Comparison of ENCODE assay signal across 1 cellular context in the genomic region with DNA sequence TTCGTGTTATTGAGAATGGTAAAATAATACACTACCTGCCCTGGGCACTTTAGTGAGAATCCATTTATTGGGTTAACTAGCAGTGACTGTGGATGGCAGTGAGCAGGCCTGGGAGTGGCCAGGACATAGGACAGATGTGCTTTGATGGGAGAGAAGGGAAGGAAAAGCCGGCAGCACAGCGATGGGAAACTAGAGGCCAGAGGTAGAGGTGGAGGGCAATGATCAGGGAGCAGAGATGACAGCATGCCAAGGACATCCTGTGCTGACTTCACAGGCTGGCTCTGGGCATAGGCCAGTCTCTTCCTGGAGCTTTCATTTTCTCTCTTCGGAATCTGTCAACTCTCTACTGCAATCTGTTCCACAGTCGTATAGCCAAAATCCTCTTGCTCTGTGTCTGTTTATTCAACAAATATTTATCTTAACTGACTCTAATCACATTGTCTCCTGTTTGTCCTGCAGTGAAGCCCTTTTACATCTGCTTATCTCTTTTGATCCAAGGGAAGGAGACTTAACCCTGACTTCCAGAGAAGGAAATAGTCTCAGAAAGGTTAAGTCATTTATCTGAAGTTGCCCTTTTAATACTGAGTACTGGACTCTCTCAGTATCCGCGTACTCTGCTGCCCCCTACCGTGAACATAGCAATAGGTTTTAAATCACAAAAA.
A peak's percentile ranks its signal among the peaks of the same experiment; 100 is the strongest.
TF ChIP-seq lines count a peak whose summit lies in the region.

No MANE protein-coding gene starts in this region.

TF ChIP-seq in HepG2, 621 proteins besides CTCF, POLR2A, EP300 and RAD21 (continued from another document):
- TF ChIP-seq FOXO4 (CRISPR knock-in tag; conservative IDR thresholded peaks at IDR 0.05): no peak
- TF ChIP-seq ZNF720 (CRISPR knock-in tag; IDR thresholded peaks at IDR 0.05): no peak
- 0 out of 2 replicates have a peak, but pooled peaks have one; percentile 24 for TF ChIP-seq HNF4G (IDR thresholded peaks at IDR 0.05; ENCODE audit: borderline replicate concordance, low read depth, low read length)
- no peak for TF ChIP-seq HNF4G (CRISPR knock-in tag; IDR thresholded peaks at IDR 0.05; ENCODE audit: borderline replicate concordance, low read depth)
- TF ChIP-seq SNAI1 (CRISPR knock-in tag; IDR thresholded peaks at IDR 0.05; ENCODE audit: borderline replicate concordance): no peak
- no peak for TF ChIP-seq ZNF761 (CRISPR knock-in tag; conservative IDR thresholded peaks at IDR 0.05)
- TF ChIP-seq, protein P1, sequence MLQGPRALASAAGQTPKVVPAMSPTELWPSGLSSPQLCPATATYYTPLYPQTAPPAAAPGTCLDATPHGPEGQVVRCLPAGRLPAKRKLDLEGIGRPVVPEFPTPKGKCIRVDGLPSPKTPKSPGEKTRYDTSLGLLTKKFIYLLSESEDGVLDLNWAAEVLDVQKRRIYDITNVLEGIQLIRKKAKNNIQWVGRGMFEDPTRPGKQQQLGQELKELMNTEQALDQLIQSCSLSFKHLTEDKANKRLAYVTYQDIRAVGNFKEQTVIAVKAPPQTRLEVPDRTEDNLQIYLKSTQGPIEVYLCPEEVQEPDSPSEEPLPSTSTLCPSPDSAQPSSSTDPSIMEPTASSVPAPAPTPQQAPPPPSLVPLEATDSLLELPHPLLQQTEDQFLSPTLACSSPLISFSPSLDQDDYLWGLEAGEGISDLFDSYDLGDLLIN (CRISPR knock-in tag; IDR thresholded peaks at IDR 0.05; ENCODE audit: borderline replicate concordance): no peak
- no peak for TF ChIP-seq ZSCAN25 (CRISPR knock-in tag; IDR thresholded peaks at IDR 0.05)
- no peak for TF ChIP-seq CREBL2 (CRISPR knock-in tag; IDR thresholded peaks at IDR 0.05; ENCODE audit: borderline replicate concordance)
- TF ChIP-seq ZNF484 (CRISPR knock-in tag; IDR thresholded peaks at IDR 0.05; ENCODE audit: borderline replicate concordance, low read depth): no peak
- peak; percentile 43; the same call in 1 of the 2 replicates for TF ChIP-seq KDM5B (CRISPR knock-in tag; IDR thresholded peaks at IDR 0.05; ENCODE audit: borderline replicate concordance)
- TF ChIP-seq MAFK (conservative IDR thresholded peaks at IDR 0.05 in 1 of 2, IDR thresholded peaks at IDR 0.05 in 1 of 2; ENCODE audit: low read length in 2 of 2): no peak
- TF ChIP-seq HOXA5 (CRISPR knock-in tag; IDR thresholded peaks at IDR 0.05): no peak; the same call in 1 of the 2 replicates
- TF ChIP-seq ZNF737 (CRISPR knock-in tag; IDR thresholded peaks at IDR 0.05; ENCODE audit: borderline replicate concordance): no peak
- no peak for TF ChIP-seq ZNF33B (CRISPR knock-in tag; IDR thresholded peaks at IDR 0.05)
- no peak for TF ChIP-seq ZNF550 (CRISPR knock-in tag; IDR thresholded peaks at IDR 0.05; ENCODE audit: borderline replicate concordance)
- TF ChIP-seq ARID2 (CRISPR knock-in tag; IDR thresholded peaks at IDR 0.05; ENCODE audit: borderline replicate concordance): 0 out of 2 replicates have a peak, but pooled peaks have one; percentile 51
- TF ChIP-seq SOX5 (CRISPR knock-in tag; IDR thresholded peaks at IDR 0.05; ENCODE audit: borderline replicate concordance): peak; percentile 71; the same call in 1 of the 2 replicates
- no peak for TF ChIP-seq FOXO1 (CRISPR knock-in tag; IDR thresholded peaks at IDR 0.05)
- no peak for TF ChIP-seq CBX1 (IDR thresholded peaks at IDR 0.05; ENCODE audit: low read depth)
- no peak for TF ChIP-seq POLR2AphosphoS5 (IDR thresholded peaks at IDR 0.05; ENCODE audit: low read depth, low read length)
- TF ChIP-seq SNAPC2 (CRISPR knock-in tag; IDR thresholded peaks at IDR 0.05): peak; percentile 69; the same call in 1 of the 2 replicates
- 0 out of 2 replicates have a peak, but pooled peaks have one; percentile 74 for TF ChIP-seq REPIN1 (CRISPR knock-in tag; IDR thresholded peaks at IDR 0.05; ENCODE audit: borderline replicate concordance, low read depth)
- no peak for TF ChIP-seq ZIK1 (CRISPR knock-in tag; IDR thresholded peaks at IDR 0.05; ENCODE audit: borderline replicate concordance, low read depth)
- TF ChIP-seq, protein P2, sequence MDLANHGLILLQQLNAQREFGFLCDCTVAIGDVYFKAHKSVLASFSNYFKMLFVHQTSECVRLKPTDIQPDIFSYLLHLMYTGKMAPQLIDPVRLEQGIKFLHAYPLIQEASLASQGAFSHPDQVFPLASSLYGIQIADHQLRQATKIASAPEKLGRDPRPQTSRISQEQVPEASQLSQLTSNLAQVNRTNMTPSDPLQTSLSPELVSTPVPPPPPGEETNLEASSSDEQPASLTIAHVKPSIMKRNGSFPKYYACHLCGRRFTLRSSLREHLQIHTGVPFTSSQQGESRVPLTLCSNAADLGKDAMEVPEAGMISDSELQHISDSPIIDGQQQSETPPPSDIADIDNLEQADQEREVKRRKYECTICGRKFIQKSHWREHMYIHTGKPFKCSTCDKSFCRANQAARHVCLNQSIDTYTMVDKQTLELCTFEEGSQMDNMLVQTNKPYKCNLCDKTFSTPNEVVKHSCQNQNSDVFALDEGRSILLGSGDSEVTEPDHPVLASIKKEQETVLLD (CRISPR knock-in tag; IDR thresholded peaks at IDR 0.05; ENCODE audit: low read depth): no peak
- 0 out of 2 replicates have a peak, but pooled peaks have one; percentile 19 for TF ChIP-seq ZNF644 (CRISPR knock-in tag; IDR thresholded peaks at IDR 0.05; ENCODE audit: low read depth)
- no peak for TF ChIP-seq U2AF2 (IDR thresholded peaks at IDR 0.05; ENCODE audit: low read depth, low read length)
- TF ChIP-seq SETDB1 (CRISPR knock-in tag; IDR thresholded peaks at IDR 0.05; ENCODE audit: borderline replicate concordance): no peak
- TF ChIP-seq HMGA1 (CRISPR knock-in tag; conservative IDR thresholded peaks at IDR 0.05): no peak
- TF ChIP-seq ZMYM2 (CRISPR knock-in tag; IDR thresholded peaks at IDR 0.05): no peak
- TF ChIP-seq AHR (CRISPR knock-in tag; IDR thresholded peaks at IDR 0.05): no peak
- 0 out of 2 replicates have a peak, but pooled peaks have one; percentile 16 for TF ChIP-seq ZNF44 (CRISPR knock-in tag; IDR thresholded peaks at IDR 0.05)
- TF ChIP-seq HNF1B (CRISPR knock-in tag; IDR thresholded peaks at IDR 0.05): peak; percentile 60
- TF ChIP-seq ZBTB34 (CRISPR knock-in tag; IDR thresholded peaks at IDR 0.05): no peak
- peak; percentile 98 for TF ChIP-seq ZNF230 (CRISPR knock-in tag; IDR thresholded peaks at IDR 0.05)
- TF ChIP-seq CENPT (CRISPR knock-in tag; IDR thresholded peaks at IDR 0.05; ENCODE audit: low read depth): no peak
- no peak for TF ChIP-seq TEAD2 (CRISPR knock-in tag; IDR thresholded peaks at IDR 0.05)
- TF ChIP-seq ISX (CRISPR knock-in tag; conservative IDR thresholded peaks at IDR 0.05): no peak
- TF ChIP-seq, protein P3, sequence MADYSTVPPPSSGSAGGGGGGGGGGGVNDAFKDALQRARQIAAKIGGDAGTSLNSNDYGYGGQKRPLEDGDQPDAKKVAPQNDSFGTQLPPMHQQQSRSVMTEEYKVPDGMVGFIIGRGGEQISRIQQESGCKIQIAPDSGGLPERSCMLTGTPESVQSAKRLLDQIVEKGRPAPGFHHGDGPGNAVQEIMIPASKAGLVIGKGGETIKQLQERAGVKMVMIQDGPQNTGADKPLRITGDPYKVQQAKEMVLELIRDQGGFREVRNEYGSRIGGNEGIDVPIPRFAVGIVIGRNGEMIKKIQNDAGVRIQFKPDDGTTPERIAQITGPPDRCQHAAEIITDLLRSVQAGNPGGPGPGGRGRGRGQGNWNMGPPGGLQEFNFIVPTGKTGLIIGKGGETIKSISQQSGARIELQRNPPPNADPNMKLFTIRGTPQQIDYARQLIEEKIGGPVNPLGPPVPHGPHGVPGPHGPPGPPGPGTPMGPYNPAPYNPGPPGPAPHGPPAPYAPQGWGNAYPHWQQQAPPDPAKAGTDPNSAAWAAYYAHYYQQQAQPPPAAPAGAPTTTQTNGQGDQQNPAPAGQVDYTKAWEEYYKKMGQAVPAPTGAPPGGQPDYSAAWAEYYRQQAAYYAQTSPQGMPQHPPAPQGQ (CRISPR knock-in tag; IDR thresholded peaks at IDR 0.05; ENCODE audit: borderline replicate concordance): 0 out of 2 replicates have a peak, but pooled peaks have one; percentile 22
- no peak for TF ChIP-seq ATRX (CRISPR knock-in tag; IDR thresholded peaks at IDR 0.05; ENCODE audit: borderline replicate concordance)
- no peak for TF ChIP-seq ARNT2 (CRISPR knock-in tag; IDR thresholded peaks at IDR 0.05; ENCODE audit: low read depth)
- TF ChIP-seq ZNF543 (CRISPR knock-in tag; IDR thresholded peaks at IDR 0.05): no peak
